Comparison of ENCODE assay signal across 19 cellular contexts in genomic region chr2:236702693-236703092, GRCh38.
"Had no signal": no experiment of that assay in that cellular context is flagged by ENCODE, and none has a peak within 500 bp of the region (broad histone marks: within the 10 kb centered on the region; RNA-seq: fewer than 3 reads in every experiment).

No MANE protein-coding gene starts in this region.

- H3K27me3 Mint-ChIP-seq: activated naive CD4-positive, alpha-beta T cell treated with anti-CD3 and anti-CD28 coated beads, Interleukin-2, amount 10 ng/mL, durations not matched to agents 7 days and 5 days; stimulated activated memory B cell treated with anti-CD40 and anti-IgM and Interleukin-4, amounts not matched to agents 10 μg/mL and 1 μg/mL and 100 μg/mL, for 72 hours had no signal

- H3K36me3 Mint-ChIP-seq: activated naive CD4-positive, alpha-beta T cell treated with anti-CD3 and anti-CD28 coated beads, Interleukin-2, amount 10 ng/mL, durations not matched to agents 7 days and 5 days; naive thymus-derived CD4-positive, alpha-beta T cell; stimulated activated memory B cell treated with anti-CD40 and anti-IgM and Interleukin-4, amounts not matched to agents 10 μg/mL and 1 μg/mL and 100 μg/mL, for 72 hours had no signal

- H3K4me1 ChIP-seq: psoas muscle, spleen, transverse colon had no signal

- H3K4me3 Mint-ChIP-seq: activated naive CD4-positive, alpha-beta T cell treated with anti-CD3 and anti-CD28 coated beads, Interleukin-2, amount 10 ng/mL, durations not matched to agents 7 days and 5 days; naive thymus-derived CD4-positive, alpha-beta T cell; stimulated activated memory B cell treated with anti-CD40 and anti-IgM and Interleukin-4, amounts not matched to agents 10 μg/mL and 1 μg/mL and 100 μg/mL, for 72 hours had no signal

- H3K27me3 ChIP-seq: right lobe of liver, spleen, transverse colon had no signal

- ATAC-seq: naive thymus-derived CD4-positive, alpha-beta T cell; psoas muscle; stimulated activated memory B cell treated with anti-CD40 and anti-IgM and Interleukin-4, amounts not matched to agents 10 μg/mL and 1 μg/mL and 100 μg/mL, for 72 hours had no signal

- DNase-seq: activated CD4-positive, alpha-beta T cell treated with anti-CD3 and anti-CD28 coated beads, Interleukin-2, amount 50 U/mL, for 1 hour; activated CD4-positive, CD25-positive, alpha-beta regulatory T cell; activated naive CD4-positive, alpha-beta T cell treated with anti-CD3 and anti-CD28 coated beads, Interleukin-2, amount 10 ng/mL, durations not matched to agents 7 days and 5 days; central memory CD4-positive, alpha-beta T cell; cortex of kidney; effector memory CD4-positive, alpha-beta T cell; hippocampal formation; naive thymus-derived CD4-positive, alpha-beta T cell; occipital lobe; psoas muscle; spleen; stimulated activated CD4-positive, alpha-beta T cell treated with anti-CD3 and anti-CD28 coated beads, Interleukin-1b, Interleukin-23, amount 100 ng/mL, for 48 hours; T-helper 2 cell; transverse colon had no signal

- H3K4me3 ChIP-seq: lung, psoas muscle, right lobe of liver, spleen, transverse colon had no signal

- H3K36me3 ChIP-seq: right lobe of liver, spleen, transverse colon had no signal

- H3K27ac Mint-ChIP-seq: activated naive CD4-positive, alpha-beta T cell treated with anti-CD3 and anti-CD28 coated beads, Interleukin-2, amount 10 ng/mL, durations not matched to agents 7 days and 5 days; activated T-helper 2 cell treated with anti-CD3 and anti-CD28 coated beads, Interferon-gamma antibody, Interleukin-2, Interleukin-4, amounts not matched to agents 10 μg/mL and 5 μg/mL and 100 μg/mL, durations not matched to agents 14 hours and 24 hours and 36 hours; naive thymus-derived CD4-positive, alpha-beta T cell; stimulated activated memory B cell treated with anti-CD40 and anti-IgM and Interleukin-4, amounts not matched to agents 10 μg/mL and 1 μg/mL and 100 μg/mL, for 72 hours had no signal

- H3K9me3 ChIP-seq: psoas muscle, right lobe of liver, spleen, transverse colon had no signal

- H3K4me1 Mint-ChIP-seq: activated naive CD4-positive, alpha-beta T cell treated with anti-CD3 and anti-CD28 coated beads, Interleukin-2, amount 10 ng/mL, durations not matched to agents 7 days and 5 days; naive thymus-derived CD4-positive, alpha-beta T cell; stimulated activated memory B cell treated with anti-CD40 and anti-IgM and Interleukin-4, amounts not matched to agents 10 μg/mL and 1 μg/mL and 100 μg/mL, for 72 hours had no signal

- H3K9me3 Mint-ChIP-seq: activated T-helper 2 cell treated with anti-CD3 and anti-CD28 coated beads, Interferon-gamma antibody, Interleukin-2, Interleukin-4, amounts not matched to agents 10 μg/mL and 5 μg/mL and 100 μg/mL, durations not matched to agents 14 hours and 24 hours and 36 hours had no signal

- H3K27ac ChIP-seq: epithelial cell of prostate, psoas muscle, right lobe of liver, spleen, transverse colon had no signal
